Comparison of ENCODE assay signal across 8 cellular contexts in genomic region chr1:11924334-11925195, GRCh38. TPM values are rescaled to one million over a fixed set of nuclear protein-coding genes. Genes with fewer than 3 reads are reported as not detected.
A peak's percentile ranks its signal among the peaks of the same experiment; 100 is the strongest.
DNase-seq lines count a peak whose midpoint lies in the region; ATAC-seq and TF ChIP-seq lines count a peak whose summit lies in the region.

No MANE protein-coding gene starts in this region.

- RAD21 ChIA-PET in HCT116 (lab: Charles Lee; ENCODE audit: low non-redundant PET in 1 of 2, low total read pairs in 2 of 2, uncharacterized antibody in 2 of 2, unreplicated experiment in 2 of 2): no interaction called here

- DNase-seq in HCT116 (ENCODE audit: low read depth, low spot score) (no peak), astrocyte of the spinal cord (ENCODE audit: low read depth, low spot score) (no peak), T1000 (lab: John Stamatoyannopoulos, UW) (no peak), UCSD-AML1 (lab: John Stamatoyannopoulos, UW; ENCODE audit: unreplicated experiment) (no peak)

- no peaks in the 10 kb centered on the region for H3K9me3 ChIP-seq in HCT116 (ENCODE audit: control insufficient read depth in 1 of 2, insufficient read depth in 1 of 2, low read depth in 1 of 2, low read length in 2 of 2)
- H3K9me3 ChIP-seq in mononuclear cell (ENCODE audit: low read depth, low read length): no peaks in the 10 kb centered on the region

- no peak for TF ChIP-seq CTCF in HCT116 (IDR thresholded peaks at IDR 0.05 in 2 of 3, conservative IDR thresholded peaks at IDR 0.05 in 1 of 3; ENCODE audit: borderline replicate concordance in 1 of 3, insufficient read depth in 1 of 3, low read depth in 2 of 3, low read length in 2 of 3)
- no peak for TF ChIP-seq CTCF in astrocyte of the spinal cord (IDR thresholded peaks at IDR 0.05; ENCODE audit: low read depth, low read length)

- H2AFZ ChIP-seq in ACC112 (ENCODE audit: low read length, unreplicated experiment) (no peak overlapping the region), HCT116 (ENCODE audit: low read depth, low read length, poor library complexity, severe bottlenecking) (no peak overlapping the region)

- TF ChIP-seq RAD21 in HCT116 (IDR thresholded peaks at IDR 0.05; ENCODE audit: low read depth): no peak

- in situ Hi-C loops in astrocyte of the spinal cord (cut with HindIII; ENCODE audit: low sequenced_read_pairs): no loop called here

- intact Hi-C loops in HCT116 (cut with micrococcal nuclease): loop anchor here (5.0 kb wide), 1 partner anchor 58 kb away; the partner anchor contains the start of gene MFN2

- CTCF ChIA-PET in HCT116 (lab: Charles Lee): no interaction called here

- H3K27me3 ChIP-seq in ACC112 (ENCODE audit: insufficient read depth, low read length) (no peaks in the 10 kb centered on the region), HCT116 (ENCODE audit: insufficient read depth, low read length) (no peaks in the 10 kb centered on the region), mononuclear cell (ENCODE audit: insufficient read depth, low read length) (no peaks in the 10 kb centered on the region)

- 0 out of 2 replicates have a peak, but pooled peaks cover 6% of the 10 kb centered on the region for H4K20me1 ChIP-seq in HCT116 (ENCODE audit: insufficient read depth)

- no peak for TF ChIP-seq POLR2A in HCT116 (IDR thresholded peaks at IDR 0.05; ENCODE audit: borderline replicate concordance, extremely low read depth, insufficient read depth, insufficient read length)

- H3K4me2 ChIP-seq in HCT116 (ENCODE audit: low read length): peak overlapping the region; percentile 75

- H3K4me3 ChIP-seq in ACC112 (ENCODE audit: low read depth, low read length) (peak overlapping the region; percentile 70), HCT116 (replicated peaks in 1 of 2; ENCODE audit: low read depth in 1 of 2, low read length in 2 of 2) (peak overlapping the region; percentile 52 to 55), astrocyte of the spinal cord (ENCODE audit: low read depth, low read length) (peak overlapping the region; percentile 40), mononuclear cell (ENCODE audit: low read length) (peak overlapping the region; percentile 50)

- H3K9me2 ChIP-seq in HCT116 (ENCODE audit: insufficient read depth): no peaks in the 10 kb centered on the region

- H3K4me1 ChIP-seq in ACC112 (ENCODE audit: control insufficient read depth, insufficient read depth, low read length, unreplicated experiment): peaks cover 22% of the 10 kb centered on the region
- H3K4me1 ChIP-seq in HCT116 (ENCODE audit: control insufficient read depth in 1 of 2, insufficient read depth in 2 of 2, low read length in 2 of 2): peaks cover 24 to 37% of the 10 kb centered on the region in 2 experiments
- peaks cover 44% of the 10 kb centered on the region for H3K4me1 ChIP-seq in mononuclear cell (ENCODE audit: insufficient read depth, low read length)

- H3K9ac ChIP-seq in HCT116 (ENCODE audit: low read length): peak overlapping the region; percentile 48

- peaks cover 4% of the 10 kb centered on the region; the same call in 1 of the 2 replicates for H3K36me3 ChIP-seq in ACC112 (ENCODE audit: insufficient read depth, low read length)
- H3K36me3 ChIP-seq in HCT116 (ENCODE audit: control insufficient read depth in 1 of 2, insufficient read depth in 2 of 2, low read length in 2 of 2): peaks cover 19 to 33% of the 10 kb centered on the region in 2 experiments

- H3K79me2 ChIP-seq in ACC112 (ENCODE audit: control insufficient read depth, insufficient read depth, low read length, unreplicated experiment): peaks cover 35% of the 10 kb centered on the region
- H3K79me2 ChIP-seq in HCT116 (ENCODE audit: insufficient read depth, low read length): peaks cover 52% of the 10 kb centered on the region

- ATAC-seq in HCT116: no peak
- no peak for ATAC-seq in HG03097 (IDR thresholded peaks at IDR 0.05; ENCODE audit: low FRiP score, unreplicated experiment)
- ATAC-seq in HG03045 (IDR thresholded peaks at IDR 0.05; ENCODE audit: unreplicated experiment): no peak

- TSS peak; percentile 69 for BruUV-seq in HCT116 (replicated peaks; lab: Mats Ljungman, UMichigan)

- no peak overlapping the region for H3K27ac ChIP-seq in ACC112 (ENCODE audit: low read depth, low read length)
- H3K27ac ChIP-seq in HCT116 (ENCODE audit: low read depth, low read length): no peak overlapping the region; the same call in 1 of the 2 replicates

- POLR2A ChIA-PET in HCT116 (lab: Charles Lee): interaction anchor here (4.1 to 10.4 kb wide), 2 partner anchors 15 kb away, joined by 22 to 162 read pairs; no protein-coding TSS in a partner anchor

TF ChIP-seq in HCT116, 20 proteins besides CTCF, POLR2A, EP300 and RAD21:
- no peak for TF ChIP-seq EZH2 (IDR thresholded peaks at IDR 0.05)
- TF ChIP-seq SRF (IDR thresholded peaks at IDR 0.05; ENCODE audit: low read depth): no peak
- no peak for TF ChIP-seq ZBTB33 (IDR thresholded peaks at IDR 0.05; ENCODE audit: extremely low read depth, insufficient replicate concordance, low read length)
- TF ChIP-seq, protein P1, sequence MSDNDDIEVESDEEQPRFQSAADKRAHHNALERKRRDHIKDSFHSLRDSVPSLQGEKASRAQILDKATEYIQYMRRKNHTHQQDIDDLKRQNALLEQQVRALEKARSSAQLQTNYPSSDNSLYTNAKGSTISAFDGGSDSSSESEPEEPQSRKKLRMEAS (IDR thresholded peaks at IDR 0.05): no peak
- no peak for TF ChIP-seq SP1 (IDR thresholded peaks at IDR 0.05; ENCODE audit: low read depth)
- TF ChIP-seq TCF7L2 (IDR thresholded peaks at IDR 0.05; ENCODE audit: borderline replicate concordance, extremely low read depth, insufficient read depth, insufficient read length): no peak
- no peak for TF ChIP-seq YY1 (IDR thresholded peaks at IDR 0.05; ENCODE audit: extremely low read depth, insufficient replicate concordance, low read depth, low read length)
- no peak for TF ChIP-seq ATF3 (IDR thresholded peaks at IDR 0.05)
- TF ChIP-seq SIN3A (IDR thresholded peaks at IDR 0.05; ENCODE audit: low read depth): no peak
- TF ChIP-seq POLR2AphosphoS5 (IDR thresholded peaks at IDR 0.05; ENCODE audit: low read depth, low read length): no peak
- TF ChIP-seq JUND (IDR thresholded peaks at IDR 0.05): no peak
- TF ChIP-seq EGR1 (IDR thresholded peaks at IDR 0.05; ENCODE audit: low read depth): no peak
- no peak for TF ChIP-seq CEBPB (IDR thresholded peaks at IDR 0.05; ENCODE audit: low read depth)
- no peak for TF ChIP-seq EZH2phosphoT487 (IDR thresholded peaks at IDR 0.05; ENCODE audit: borderline replicate concordance)
- TF ChIP-seq ZFX (IDR thresholded peaks at IDR 0.05): no peak
- TF ChIP-seq FOSL1 (IDR thresholded peaks at IDR 0.05; ENCODE audit: low read depth): no peak
- TF ChIP-seq ZNF274 (IDR thresholded peaks at IDR 0.05; ENCODE audit: low read depth, low read length): no peak

RNA-seq across cellular contexts. Expression of gene KIAA2013, which starts 1.7 kb away (rescaled TPM):
- 61.9 TPM for total RNA-seq in HCT116 (2021; ENCODE audit: unreplicated experiment)
- polyA plus RNA-seq in HCT116 (2012): 77.1 and 87.7 TPM in 2 replicates
- total RNA-seq in mononuclear cell: 27.3 TPM

RNA-seq across cellular contexts. Expression of gene PLOD1, which starts 10.0 kb away (rescaled TPM):
- total RNA-seq in HCT116 (2021; ENCODE audit: unreplicated experiment): 175 TPM
- polyA plus RNA-seq in HCT116 (2012): 385 TPM in 2 replicates
- 21.8 TPM for total RNA-seq in mononuclear cell

RNA-seq across cellular contexts. Expression of gene MFN2, which starts 55.7 kb away (rescaled TPM):
- 83.0 TPM for total RNA-seq in HCT116 (2021; ENCODE audit: unreplicated experiment)
- polyA plus RNA-seq in HCT116 (2012): 68.4 and 71.0 TPM in 2 replicates
- 35.2 TPM for total RNA-seq in mononuclear cell
